Comparison of ENCODE assay signal across 9 cellular contexts in the genomic region with DNA sequence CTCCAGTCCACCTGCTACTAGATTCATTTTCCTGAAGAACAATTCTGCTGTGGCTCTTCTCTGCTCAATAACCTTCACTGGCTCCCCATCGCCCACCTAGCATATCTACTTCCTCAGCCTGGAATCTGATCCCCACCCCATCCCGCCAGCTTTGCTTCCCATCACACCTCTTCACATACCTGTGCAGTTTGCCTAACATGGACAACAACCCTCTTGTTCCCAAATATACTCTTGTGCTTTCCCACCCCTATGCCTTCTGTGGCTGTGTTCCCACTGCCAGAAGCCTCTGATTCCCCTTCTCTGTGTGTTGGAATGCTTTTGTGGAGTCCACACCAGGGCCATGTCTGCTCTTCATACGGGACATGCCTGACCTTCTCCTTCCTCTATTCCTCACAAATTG. TPM values are rescaled to one million over a fixed set of nuclear protein-coding genes. Genes with fewer than 3 reads are reported as not detected.
A peak's percentile ranks its signal among the peaks of the same experiment; 100 is the strongest.
DNase-seq lines count a peak whose midpoint lies in the region; ATAC-seq and TF ChIP-seq lines count a peak whose summit lies in the region.
"Had no signal": no experiment of that assay in that cellular context is flagged by ENCODE, and none has a peak within 500 bp of the region (broad histone marks: within the 10 kb centered on the region; RNA-seq: fewer than 3 reads in every experiment).

No MANE protein-coding gene starts in this region.

- H3K27ac Mint-ChIP-seq in CD4-positive, alpha-beta T cell: peak overlapping the region; percentile 95
- peak overlapping the region; percentile 99 for H3K27ac Mint-ChIP-seq in progenitor cell of endocrine pancreas

- H3K9me3 ChIP-seq in CD4-positive, alpha-beta T cell (ENCODE audit: control insufficient read depth, low read length): no peaks in the 10 kb centered on the region
- H3K9me3 ChIP-seq in PC-3 (ENCODE audit: low read length): no peaks in the 10 kb centered on the region

- H3K27ac ChIP-seq in CD4-positive, alpha-beta T cell (ENCODE audit: low read depth, low read length): no peak overlapping the region
- H3K27ac ChIP-seq in PC-3 (ENCODE audit: low read length) (peak overlapping the region; percentile 99), epithelial cell of prostate (peak overlapping the region; percentile 90)

- H3K9ac ChIP-seq in PC-3 (ENCODE audit: low read length): peak overlapping the region; percentile 87
- H3K9ac ChIP-seq: parathyroid adenoma had no signal

- H3K4me2 ChIP-seq in PC-3 (ENCODE audit: low read length): peak overlapping the region; percentile 85

- no peak for DNase-seq in CD4-positive, alpha-beta T cell
- DNase-seq in PC-3 (peak; percentile 23), epithelial cell of prostate (ENCODE audit: low read depth, low spot score) (no peak), progenitor cell of endocrine pancreas (ENCODE audit: low spot score, unreplicated experiment) (no peak), NCI-H2107 treated with DMSO at 0.1 percent for 48 hours (lab: John Stamatoyannopoulos, UW; ENCODE audit: unreplicated experiment) (no peak), NCI-H446 treated with DMSO at 0.1 percent for 48 hours (lab: John Stamatoyannopoulos, UW) (no peak), GM20000 (ENCODE audit: low spot score) (no peak)

- H3K4me1 Mint-ChIP-seq in CD4-positive, alpha-beta T cell (ENCODE audit: low read depth): peaks cover 96% of the 10 kb centered on the region
- H3K4me1 Mint-ChIP-seq in progenitor cell of endocrine pancreas (ENCODE audit: low read depth): peaks cover 34% of the 10 kb centered on the region

- peaks cover 62% of the 10 kb centered on the region for H3K4me1 ChIP-seq in PC-3 (ENCODE audit: insufficient read depth, low read length)

- no peak for ATAC-seq in CD4-positive, alpha-beta T cell (ENCODE audit: poor library complexity)
- ATAC-seq in PC-3: no peak
- ATAC-seq in HG02678 (IDR thresholded peaks at IDR 0.05; ENCODE audit: unreplicated experiment): no peak

- no peaks in the 10 kb centered on the region for H3K27me3 ChIP-seq in CD4-positive, alpha-beta T cell (ENCODE audit: control insufficient read depth, insufficient read depth, low read length)
- no peaks in the 10 kb centered on the region for H3K27me3 ChIP-seq in PC-3 (ENCODE audit: low read length)

- H3F3A ChIP-seq in PC-3 (ENCODE audit: low read length, unreplicated experiment): peaks cover 28% of the 10 kb centered on the region

- peak overlapping the region; percentile 53; the same call in 1 of the 2 replicates for H3K4me3 ChIP-seq in PC-3 (ENCODE audit: low read length)

- no peaks in the 10 kb centered on the region for H3K9me3 Mint-ChIP-seq in CD4-positive, alpha-beta T cell
- H3K9me3 Mint-ChIP-seq in progenitor cell of endocrine pancreas (ENCODE audit: low read depth): peaks cover 18% of the 10 kb centered on the region

- no peaks in the 10 kb centered on the region for H4K20me1 ChIP-seq in PC-3 (ENCODE audit: low read length)

- H2AFZ ChIP-seq in PC-3 (ENCODE audit: low read length): no peak overlapping the region

- CTCF ChIA-PET in CD4-positive, alpha-beta T cell (lab: Charles Lee): no interaction called here
- CTCF ChIA-PET in PC-3 (lab: Charles Lee): no interaction called here

- no peak for TF ChIP-seq CTCF in CD4-positive, alpha-beta T cell (IDR thresholded peaks at IDR 0.05)
- TF ChIP-seq CTCF in PC-3 (conservative IDR thresholded peaks at IDR 0.05; ENCODE audit: low read depth, low read length): no peak
- TF ChIP-seq CTCF in progenitor cell of endocrine pancreas (IDR thresholded peaks at IDR 0.05; ENCODE audit: unreplicated experiment): no peak
- no peak for TF ChIP-seq CTCF in GM20000 (IDR thresholded peaks at IDR 0.05; ENCODE audit: extremely low read depth, missing control alignments)

- peaks cover 5% of the 10 kb centered on the region; the same call in 1 of the 2 replicates for H3K36me3 ChIP-seq in PC-3 (ENCODE audit: low read depth, low read length)

- POLR2A ChIA-PET in CD4-positive, alpha-beta T cell (lab: Charles Lee): interaction anchor here (1.1 kb wide), 1 partner anchor 38 kb away, joined by 3 read pairs; no protein-coding TSS in a partner anchor
- POLR2A ChIA-PET in PC-3 (lab: Charles Lee; ENCODE audit: unreplicated experiment): no interaction called here

- no peaks in the 10 kb centered on the region for H3K27me3 Mint-ChIP-seq in CD4-positive, alpha-beta T cell
- no peaks in the 10 kb centered on the region for H3K27me3 Mint-ChIP-seq in progenitor cell of endocrine pancreas

- intact Hi-C loops in CD4-positive, alpha-beta T cell (cut with DNase I, micrococcal nuclease): loop anchor here (2.0 to 10.0 kb wide), 3 partner anchors 18 to 1766 kb away; no protein-coding TSS in a partner anchor
- intact Hi-C loops in PC-3 (cut with micrococcal nuclease): no loop called here

- H3K4me3 Mint-ChIP-seq in CD4-positive, alpha-beta T cell: peak overlapping the region; percentile 50
- no peak overlapping the region for H3K4me3 Mint-ChIP-seq in progenitor cell of endocrine pancreas (ENCODE audit: low read depth)

- H3K9me2 ChIP-seq in PC-3 (replicated peaks; ENCODE audit: low read length): no peaks in the 10 kb centered on the region

- BruUV-seq in PC-3 (replicated peaks; lab: Mats Ljungman, UMichigan): no TSS peak

- H3K79me2 ChIP-seq in PC-3 (ENCODE audit: low read length): peaks cover 89% of the 10 kb centered on the region

- no peaks in the 10 kb centered on the region for H3K36me3 Mint-ChIP-seq in CD4-positive, alpha-beta T cell (ENCODE audit: low read depth)
- peaks cover 17% of the 10 kb centered on the region for H3K36me3 Mint-ChIP-seq in progenitor cell of endocrine pancreas (ENCODE audit: insufficient read depth)

RNA-seq across cellular contexts. Expression of gene CMTM7, which starts 29.5 kb away (rescaled TPM):
- total RNA-seq in CD4-positive, alpha-beta T cell: 10 to 100 TPM; 31.5 to 35.2 TPM
- total RNA-seq in PC-3 (2014; rRNA removed) (37.1 and 71.0 TPM in 2 replicates), progenitor cell of endocrine pancreas (24.6 and 29.6 TPM in 2 replicates)
